ENCODE assay signal across 2 cellular contexts in genomic region chr21:44300262-44300959, GRCh38.
TF ChIP-seq lines count a peak whose summit lies in the region.

No MANE protein-coding gene starts in this region.

TF ChIP-seq in HEK293, 187 proteins besides CTCF, POLR2A, EP300 and RAD21 (continued from another document):
- TF ChIP-seq ZBTB26 (tag by site-specific recombination; optimal IDR thresholded peaks at IDR 0.05) (peak; percentile 51), ZNF580 (tag by site-specific recombination; IDR thresholded peaks at IDR 0.05) (no peak), ZNF341 (tag by site-specific recombination; IDR thresholded peaks at IDR 0.05; ENCODE audit: low read depth) (no peak), SCRT2 (tag by site-specific recombination; IDR thresholded peaks at IDR 0.05) (peak; percentile 78; the same call in 1 of the 2 replicates), ZNF335 (tag by site-specific recombination; conservative IDR thresholded peaks at IDR 0.05) (no peak; the same call in 1 of the 2 replicates), EGR2 (tag by site-specific recombination; IDR thresholded peaks at IDR 0.05; ENCODE audit: low read depth) (peak; percentile 66), HOXC10 (CRISPR knock-in tag; IDR thresholded peaks at IDR 0.05) (no peak), ZNF274 (IDR thresholded peaks at IDR 0.05; ENCODE audit: low read length) (no peak), ZNF274 (tag by site-specific recombination; IDR thresholded peaks at IDR 0.05; ENCODE audit: borderline replicate concordance) (no peak), ZSCAN30 (tag by site-specific recombination; IDR thresholded peaks at IDR 0.05) (no peak), KLF10 (tag by site-specific recombination; IDR thresholded peaks at IDR 0.05) (peak; percentile 96), ZBTB20 (tag by site-specific recombination; IDR thresholded peaks at IDR 0.05) (peak; percentile 57)

TF ChIP-seq in HepG2, 621 proteins besides CTCF, POLR2A, EP300 and RAD21 (continued from another document and continues in another):
- TF ChIP-seq TBX3 (IDR thresholded peaks at IDR 0.05; ENCODE audit: borderline replicate concordance) (no peak), PAWR (CRISPR knock-in tag; IDR thresholded peaks at IDR 0.05; ENCODE audit: borderline replicate concordance) (no peak), ZNF142 (CRISPR knock-in tag; IDR thresholded peaks at IDR 0.05) (no peak), ATAD3A (CRISPR knock-in tag; IDR thresholded peaks at IDR 0.05) (no peak), ZNF816 (CRISPR knock-in tag; IDR thresholded peaks at IDR 0.05; ENCODE audit: borderline replicate concordance) (no peak), ZNF572 (CRISPR knock-in tag; IDR thresholded peaks at IDR 0.05) (no peak), RFX1 (IDR thresholded peaks at IDR 0.05) (no peak), HOXA3 (CRISPR knock-in tag; IDR thresholded peaks at IDR 0.05) (no peak), ZNF407 (CRISPR knock-in tag; IDR thresholded peaks at IDR 0.05; ENCODE audit: not compliant biosample characterization) (peak; percentile 61), PBX3 (CRISPR knock-in tag; IDR thresholded peaks at IDR 0.05; ENCODE audit: borderline replicate concordance) (no peak), SOX13 (IDR thresholded peaks at IDR 0.05) (no peak), SOX13 (CRISPR knock-in tag; conservative IDR thresholded peaks at IDR 0.05 in 1 of 2, IDR thresholded peaks at IDR 0.05 in 1 of 2) (no peak), ZNF891 (CRISPR knock-in tag; IDR thresholded peaks at IDR 0.05) (no peak; the same call in 1 of the 2 replicates), PAX8 (CRISPR knock-in tag; IDR thresholded peaks at IDR 0.05; ENCODE audit: borderline replicate concordance) (no peak), AHR (CRISPR knock-in tag; IDR thresholded peaks at IDR 0.05) (no peak), TERF1 (CRISPR knock-in tag; IDR thresholded peaks at IDR 0.05) (no peak), TOE1 (CRISPR knock-in tag; IDR thresholded peaks at IDR 0.05) (no peak), SIN3B (IDR thresholded peaks at IDR 0.05; ENCODE audit: low read length) (no peak), AHDC1 (CRISPR knock-in tag; IDR thresholded peaks at IDR 0.05; ENCODE audit: borderline replicate concordance) (no peak), ATF3 (CRISPR knock-in tag; IDR thresholded peaks at IDR 0.05) (no peak), E2F1 (CRISPR knock-in tag; IDR thresholded peaks at IDR 0.05) (no peak), KMT2B (CRISPR knock-in tag; IDR thresholded peaks at IDR 0.05) (no peak), ZNF644 (CRISPR knock-in tag; IDR thresholded peaks at IDR 0.05; ENCODE audit: low read depth) (no peak)
